In the genomic region with DNA sequence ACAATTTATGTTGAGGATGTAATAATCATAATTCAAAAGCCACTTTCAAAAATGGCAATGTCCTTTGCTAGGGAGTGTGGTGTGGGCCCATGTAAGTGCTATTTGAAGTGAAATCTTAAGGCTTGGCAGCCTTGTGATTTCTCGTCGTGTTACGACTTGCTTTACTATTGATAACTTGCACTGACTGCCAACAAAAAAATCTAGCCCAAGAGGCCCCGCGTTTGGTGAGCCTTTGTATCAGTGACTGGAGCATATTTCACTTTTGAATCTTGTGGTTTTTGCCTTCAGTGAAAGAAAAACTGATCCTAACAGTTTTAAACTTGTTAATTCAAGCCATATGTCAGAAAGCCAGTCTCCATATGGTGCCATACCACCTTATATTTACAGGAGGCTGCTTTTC, we compare ENCODE assay signal across 17 cellular contexts.
DNase-seq lines count a peak whose midpoint lies in the region; ATAC-seq and TF ChIP-seq lines count a peak whose summit lies in the region.
"Had no signal": no experiment of that assay in that cellular context is flagged by ENCODE, and none has a peak within 500 bp of the region (broad histone marks: within the 10 kb centered on the region; RNA-seq: fewer than 3 reads in every experiment).

No MANE protein-coding gene starts in this region.

- H3K27me3 Mint-ChIP-seq in glutamatergic neuron (ENCODE audit: unreplicated experiment), result no peaks in the 10 kb centered on the region

- H3K27ac ChIP-seq in RWPE1 (no peak overlapping the region), prostate gland (no peak overlapping the region)
- H3K27ac ChIP-seq: C4-2B, SJCRH30 had no signal

- H3K27ac Mint-ChIP-seq in glutamatergic neuron (ENCODE audit: unreplicated experiment), result no peak overlapping the region

- no peaks in the 10 kb centered on the region for H3K36me3 Mint-ChIP-seq in glutamatergic neuron (ENCODE audit: unreplicated experiment)

- no peak for TF ChIP-seq CTCF in RWPE1 (conservative IDR thresholded peaks at IDR 0.05; ENCODE audit: low read depth)
- no peak for TF ChIP-seq CTCF in glutamatergic neuron (IDR thresholded peaks at IDR 0.05; ENCODE audit: partially characterized antibody, unreplicated experiment)
- TF ChIP-seq CTCF in prostate gland (IDR thresholded peaks at IDR 0.05), result no peak

- H3K4me3 ChIP-seq in MG63 (no peak overlapping the region), prostate gland (no peak overlapping the region)
- H3K4me3 ChIP-seq: SJCRH30 had no signal

- no peak for ATAC-seq in HG03175 (IDR thresholded peaks at IDR 0.05; ENCODE audit: unreplicated experiment)

- no peaks in the 10 kb centered on the region for H3K9me3 ChIP-seq in MG63
- no peaks in the 10 kb centered on the region for H3K9me3 ChIP-seq in prostate gland
- H3K9me3 ChIP-seq: SJCRH30 had no signal

- H3K9me3 Mint-ChIP-seq in glutamatergic neuron (ENCODE audit: unreplicated experiment), result peaks cover 4% of the 10 kb centered on the region

- H3K27me3 ChIP-seq in MG63, result no peaks in the 10 kb centered on the region
- H3K27me3 ChIP-seq in prostate gland (replicated peaks; ENCODE audit: insufficient read depth), result no peaks in the 10 kb centered on the region
- H3K27me3 ChIP-seq: SJCRH30 had no signal

- no peak for TF ChIP-seq POLR2A in prostate gland (IDR thresholded peaks at IDR 0.05)

- H3K36me3 ChIP-seq in MG63 (no peaks in the 10 kb centered on the region), prostate gland (no peaks in the 10 kb centered on the region)
- H3K36me3 ChIP-seq: SJCRH30 had no signal

- DNase-seq in MG63 (peak; percentile 1), NCI-H1694 treated with DMSO at 0.1 percent for 48 hours (lab: John Stamatoyannopoulos, UW) (peak; percentile 87), RWPE1 (ENCODE audit: low spot score) (peak; percentile 17), glutamatergic neuron (no peak), NOMO-1 (lab: John Stamatoyannopoulos, UW; ENCODE audit: unreplicated experiment in 2 of 2) (no peak), prostate gland (ENCODE audit: low spot score) (no peak)
- no peak for DNase-seq in stimulated activated naive CD4-positive, alpha-beta T cell treated with Interleukin-2 at 50 U/mL for 16 hours (lab: John Stamatoyannopoulos, UW)
- DNase-seq: ACHN, AML-193, H7, IMR-90, NCI-H1048, NCI-H774, SJCRH30, T-helper 2 cell had no signal

- WGBS in prostate gland, result 15% methylated on average over 5 of the region's 5 CpGs

- POLR2A ChIA-PET in RWPE1 (lab: Yijun Ruan, JAX; ENCODE audit: low non-redundant PET), result no interaction called here

- peaks cover 17% of the 10 kb centered on the region for H3K4me1 Mint-ChIP-seq in glutamatergic neuron (ENCODE audit: low read depth, unreplicated experiment)

- H3K4me1 ChIP-seq in prostate gland (replicated peaks), result no peaks in the 10 kb centered on the region
- H3K4me1 ChIP-seq: SJCRH30 had no signal

- CTCF ChIA-PET in RWPE1 (lab: Yijun Ruan, JAX), result interaction anchor here (0.7 kb wide), 1 partner anchor 457 kb away, joined by 5 read pairs; no protein-coding TSS in a partner anchor

- intact Hi-C loops in prostate gland (cut with DNase I), result no loop called here

- H3K4me3 Mint-ChIP-seq in glutamatergic neuron (ENCODE audit: unreplicated experiment), result peak overlapping the region; percentile 6

Comparison
In these comparisons a context has a peak if more than half of its experiments do, and no peak if none do; other contexts are left out.
1. DNase-seq: peak in MG63 (single experiment), NCI-H1694 treated with DMSO at 0.1 percent for 48 hours (single experiment) and RWPE1 (single experiment); none in glutamatergic neuron (single experiment), NOMO-1 (0 of 2), stimulated activated naive CD4-positive, alpha-beta T cell treated with Interleukin-2 at 50 U/mL for 16 hours (single experiment) and prostate gland (single experiment).